ENCODE assay signal across 5 cellular contexts in the genomic region with DNA sequence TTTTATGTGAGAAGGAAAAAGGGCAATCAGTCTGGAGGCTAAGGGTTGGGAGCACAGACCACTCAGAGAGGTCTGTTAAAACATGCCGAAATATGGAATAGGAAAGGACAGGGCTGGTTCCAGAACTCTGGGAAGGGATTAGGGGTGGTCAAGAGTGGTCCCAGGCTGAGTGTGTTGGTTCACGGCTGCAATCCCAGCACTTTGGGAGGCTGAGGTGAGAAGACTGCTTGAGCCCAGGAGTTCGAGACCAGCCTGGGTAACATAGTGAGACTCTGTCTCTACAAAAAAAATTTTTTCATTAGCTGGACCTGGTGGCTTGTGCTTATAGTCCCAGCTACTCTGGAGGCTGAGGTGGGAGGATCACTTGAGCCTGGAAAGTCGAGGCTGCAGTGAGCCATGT. TPM values are rescaled to one million over a fixed set of nuclear protein-coding genes. Genes with fewer than 3 reads are reported as not detected.
"Had no signal": no experiment of that assay in that cellular context is flagged by ENCODE, and none has a peak within 500 bp of the region (broad histone marks: within the 10 kb centered on the region; RNA-seq: fewer than 3 reads in every experiment).

No MANE protein-coding gene starts in this region.

RNA-seq across cellular contexts. Expression of a gene that starts 1.8 kb away (rescaled TPM):
- total RNA-seq: GM23338, H1, H9, HT-29, IMR-90 had no signal

RNA-seq across cellular contexts. Expression of a gene that starts 27.8 kb away (rescaled TPM):
- total RNA-seq: H1, HT-29, IMR-90 had no signal

RNA-seq across cellular contexts. Expression of a gene that starts 58.8 kb away (rescaled TPM):
- total RNA-seq: HT-29, IMR-90 had no signal
